In the genomic region with DNA sequence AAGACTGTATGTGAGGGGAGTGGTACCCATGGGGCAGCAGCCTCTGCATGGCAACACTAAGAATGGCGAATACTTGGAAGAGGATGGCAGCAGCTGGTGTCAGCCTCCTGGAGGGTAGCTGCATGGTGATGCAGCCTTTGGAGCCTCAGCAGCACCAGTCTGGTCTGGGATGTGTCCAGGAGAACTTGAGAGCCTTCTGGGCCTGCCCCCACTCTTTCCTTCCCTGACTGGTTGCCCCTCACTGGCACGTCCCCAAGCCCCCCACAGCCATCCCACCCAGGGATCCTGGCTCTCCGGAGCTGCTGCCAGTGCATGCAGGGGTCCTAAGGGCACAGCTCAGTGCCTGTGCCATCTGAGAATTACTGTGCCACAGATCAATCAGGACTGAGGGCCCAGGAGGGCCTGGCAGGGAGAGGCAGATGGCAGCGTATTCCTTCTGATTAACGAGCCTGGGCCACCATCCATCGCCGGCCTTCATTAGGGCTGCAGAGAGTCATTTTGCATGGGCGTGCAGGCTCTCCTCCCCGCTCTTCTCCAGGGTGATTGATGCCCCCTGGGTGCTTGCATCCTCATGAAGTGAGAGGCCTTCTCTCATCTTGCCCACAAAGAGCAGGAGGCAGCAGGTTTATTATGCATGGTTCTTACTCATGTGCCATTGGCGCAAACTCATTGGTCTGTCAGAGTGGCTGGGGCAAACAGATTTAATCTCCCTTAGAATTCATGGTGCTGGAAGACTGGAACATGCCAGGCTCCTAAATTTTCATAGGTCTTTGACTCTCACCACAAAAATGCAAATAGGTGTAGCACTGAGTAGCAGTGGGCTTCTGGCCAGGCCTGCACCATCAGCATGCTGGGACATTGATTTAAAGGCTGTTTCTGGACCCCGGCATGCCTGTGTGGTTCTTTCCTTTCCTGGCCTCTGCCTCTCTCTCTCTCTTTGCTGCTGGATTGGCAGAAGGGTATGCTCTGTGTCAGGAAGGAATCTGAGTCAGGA, we compare ENCODE assay signal across 11 cellular contexts.
DNase-seq lines count a peak whose midpoint lies in the region; ATAC-seq and TF ChIP-seq lines count a peak whose summit lies in the region.
"Had no signal": no experiment of that assay in that cellular context is flagged by ENCODE, and none has a peak within 500 bp of the region (broad histone marks: within the 10 kb centered on the region; RNA-seq: fewer than 3 reads in every experiment).

No MANE protein-coding gene starts in this region.

- peaks cover 3% of the 10 kb centered on the region for H3K27me3 Mint-ChIP-seq in Caco-2 (ENCODE audit: insufficient read depth, unreplicated experiment)

- H3K4me3 Mint-ChIP-seq in Caco-2 (ENCODE audit: unreplicated experiment) = no peak overlapping the region
- H3K4me3 Mint-ChIP-seq: CD8-positive, alpha-beta T cell had no signal

- TF ChIP-seq CTCF in PC-3 (conservative IDR thresholded peaks at IDR 0.05; ENCODE audit: low read depth, low read length) (no peak), prostate gland (IDR thresholded peaks at IDR 0.05) (no peak), Caco-2 (IDR thresholded peaks at IDR 0.05; ENCODE audit: insufficient read depth in 1 of 2, low read depth in 1 of 2, low read length in 1 of 2, severe bottlenecking in 1 of 2, unreplicated experiment in 1 of 2) (no peak)

- H3K27me3 ChIP-seq in PC-3 (ENCODE audit: low read length) (no peaks in the 10 kb centered on the region), prostate gland (replicated peaks; ENCODE audit: insufficient read depth) (no peaks in the 10 kb centered on the region), Caco-2 (replicated peaks; ENCODE audit: control insufficient read depth, insufficient read depth, low read length) (no peaks in the 10 kb centered on the region)

- TF ChIP-seq POLR2A in prostate gland (IDR thresholded peaks at IDR 0.05) = no peak

- no peaks in the 10 kb centered on the region for H3K79me2 ChIP-seq in PC-3 (ENCODE audit: low read length)

- H3K9me3 ChIP-seq in PC-3 (ENCODE audit: low read length) (no peaks in the 10 kb centered on the region), prostate gland (no peaks in the 10 kb centered on the region), Caco-2 (no peaks in the 10 kb centered on the region)

- no peak overlapping the region for H3K27ac Mint-ChIP-seq in Caco-2 (ENCODE audit: unreplicated experiment)
- H3K27ac Mint-ChIP-seq: CD8-positive, alpha-beta T cell had no signal

- no peaks in the 10 kb centered on the region for H3K4me1 Mint-ChIP-seq in Caco-2 (ENCODE audit: low read depth, unreplicated experiment)

- no peak overlapping the region for H2AFZ ChIP-seq in PC-3 (ENCODE audit: low read length)

- DNase-seq in DMS79 (lab: John Stamatoyannopoulos, UW) = peak; percentile 98
- peak; percentile 12 for DNase-seq in H4 (ENCODE audit: low spot score)
- DNase-seq in PC-3 = peak; percentile 23
- peak; percentile 45 for DNase-seq in prostate gland (ENCODE audit: low spot score)
- no peak for DNase-seq in Caco-2
- no peak for DNase-seq in stimulated activated naive CD8-positive, alpha-beta T cell treated with anti-CD3 and anti-CD28 coated beads, Interleukin-15, Interleukin-2, amounts not matched to agents 100 U/mL and 50 U/mL, for 24 hours
- DNase-seq: CD8-positive, alpha-beta T cell; SHP77 had no signal

- CTCF ChIA-PET in PC-3 (lab: Charles Lee) (no interaction called here), Caco-2 (lab: Charles Lee) (no interaction called here)

- POLR2A ChIA-PET in PC-3 (lab: Charles Lee; ENCODE audit: unreplicated experiment) (no interaction called here), Caco-2 (lab: Charles Lee) (no interaction called here)

- no peaks in the 10 kb centered on the region for H3K36me3 ChIP-seq in PC-3 (ENCODE audit: low read depth, low read length)
- no peaks in the 10 kb centered on the region for H3K36me3 ChIP-seq in prostate gland
- no peaks in the 10 kb centered on the region for H3K36me3 ChIP-seq in Caco-2 (ENCODE audit: control insufficient read depth, insufficient read depth, low read length)

- H3K36me3 Mint-ChIP-seq in Caco-2 (ENCODE audit: insufficient read depth, unreplicated experiment) = no peaks in the 10 kb centered on the region
- H3K36me3 Mint-ChIP-seq: CD8-positive, alpha-beta T cell had no signal

- no peak overlapping the region for H3K4me2 ChIP-seq in PC-3 (ENCODE audit: low read length)

- intact Hi-C loops in PC-3 (cut with micrococcal nuclease) = no loop called here
- intact Hi-C loops in prostate gland (cut with DNase I) = no loop called here
- intact Hi-C loops in Caco-2 (cut with micrococcal nuclease; ENCODE audit: unreplicated experiment) = no loop called here

- ATAC-seq in PC-3 (no peak), HG02840 (IDR thresholded peaks at IDR 0.05; ENCODE audit: low FRiP score, unreplicated experiment) (no peak)
- ATAC-seq in stimulated activated naive CD8-positive, alpha-beta T cell treated with anti-CD3 and anti-CD28 coated beads, Interleukin-15, Interleukin-2, amounts not matched to agents 100 U/mL and 50 U/mL, for 24 hours = no peak
- ATAC-seq: CD8-positive, alpha-beta T cell; HCT116; SK-N-SH treated with all-trans-retinoic acid at 6 μM for 48 hours had no signal

- H3K9ac ChIP-seq in PC-3 (ENCODE audit: low read length) = no peak overlapping the region

- BruUV-seq in PC-3 (replicated peaks; lab: Mats Ljungman, UMichigan) (no TSS peak), Caco-2 (replicated peaks; lab: Mats Ljungman, UMichigan) (no TSS peak)

- H3F3A ChIP-seq in PC-3 (ENCODE audit: low read length, unreplicated experiment) = no peaks in the 10 kb centered on the region

- H4K20me1 ChIP-seq in PC-3 (ENCODE audit: low read length) = no peaks in the 10 kb centered on the region

- H3K4me1 ChIP-seq in PC-3 (ENCODE audit: insufficient read depth, low read length) = no peaks in the 10 kb centered on the region
- no peaks in the 10 kb centered on the region for H3K4me1 ChIP-seq in prostate gland (replicated peaks)
- no peaks in the 10 kb centered on the region for H3K4me1 ChIP-seq in Caco-2

- 53% methylated on average over 11 of the region's 11 CpGs for WGBS in prostate gland

- H3K27ac ChIP-seq in PC-3 (ENCODE audit: low read length) = no peak overlapping the region
- no peak overlapping the region for H3K27ac ChIP-seq in prostate gland

- H3K9me2 ChIP-seq in PC-3 (replicated peaks; ENCODE audit: low read length) = no peaks in the 10 kb centered on the region

- H3K9me3 Mint-ChIP-seq in Caco-2 (ENCODE audit: unreplicated experiment) = no peaks in the 10 kb centered on the region
- H3K9me3 Mint-ChIP-seq: CD8-positive, alpha-beta T cell had no signal

- H3K4me3 ChIP-seq in PC-3 (ENCODE audit: low read length) (no peak overlapping the region), prostate gland (no peak overlapping the region), Caco-2 (ENCODE audit: low read depth, low read length) (no peak overlapping the region)

Comparison
In these comparisons a context has a peak if more than half of its experiments do, and no peak if none do; other contexts are left out.
1. DNase-seq: peak in DMS79 (single experiment), H4 (single experiment), PC-3 (single experiment) and prostate gland (single experiment); none in Caco-2 (0 of 2) and stimulated activated naive CD8-positive, alpha-beta T cell treated with anti-CD3 and anti-CD28 coated beads, Interleukin-15, Interleukin-2, amounts not matched to agents 100 U/mL and 50 U/mL, for 24 hours (single experiment).